ENCODE assay signal across 13 cellular contexts in the genomic region with DNA sequence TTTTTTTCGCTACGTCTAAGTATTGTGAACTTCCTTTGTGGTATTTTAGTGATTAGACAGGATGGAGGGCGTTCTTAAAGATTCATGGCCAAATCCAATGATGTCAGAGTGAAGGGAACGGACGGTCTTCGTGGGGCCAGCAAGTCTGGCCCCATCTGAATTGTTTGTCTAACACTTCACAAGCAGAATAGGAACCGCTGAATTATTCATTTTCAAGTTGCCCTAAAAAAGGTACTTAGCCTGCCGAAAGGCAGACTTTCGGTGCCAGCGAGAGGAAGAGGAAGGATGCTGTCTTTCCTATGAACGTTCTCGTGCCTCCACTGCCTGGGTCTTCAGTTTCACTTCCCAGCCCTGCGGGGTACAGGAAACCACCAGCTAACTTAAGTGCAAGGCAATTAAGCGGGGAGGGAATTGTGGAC.
DNase-seq lines count a peak whose midpoint lies in the region; ATAC-seq and TF ChIP-seq lines count a peak whose summit lies in the region.
"Had no signal": no experiment of that assay in that cellular context is flagged by ENCODE, and none has a peak within 500 bp of the region (broad histone marks: within the 10 kb centered on the region; RNA-seq: fewer than 3 reads in every experiment).

No MANE protein-coding gene starts in this region.

- H3K36me3 ChIP-seq in KOPT-K1 (ENCODE audit: insufficient read depth, low read length) (peaks cover 7% of the 10 kb centered on the region; the same call in 1 of the 2 replicates), psoas muscle (ENCODE audit: insufficient read depth in 1 of 2, low read depth in 1 of 2) (no peaks in the 10 kb centered on the region)

- no peak overlapping the region for H3K4me3 ChIP-seq in psoas muscle
- H3K4me3 ChIP-seq: hepatocyte, tibial artery had no signal

- peaks cover 5% of the 10 kb centered on the region for H3K4me1 ChIP-seq in psoas muscle
- H3K4me1 ChIP-seq: tibial artery had no signal

- POLR2A ChIA-PET in naive thymus-derived CD8-positive, alpha-beta T cell (lab: Charles Lee), result interaction anchor here (0.6 kb wide), 1 partner anchor 17 kb away, joined by 4 read pairs; no protein-coding TSS in a partner anchor

- no peaks in the 10 kb centered on the region for H3K27me3 ChIP-seq in psoas muscle (ENCODE audit: insufficient read depth in 3 of 3, low read length in 2 of 3)
- H3K27me3 ChIP-seq: hepatocyte, tibial artery had no signal

- no peaks in the 10 kb centered on the region for H3K27me3 Mint-ChIP-seq in T-helper 2 cell treated with Interferon-gamma antibody and Interleukin-4, amounts not matched to agents 5 μg/mL and 100 μg/mL, for 36 hours (ENCODE audit: low read depth)
- no peaks in the 10 kb centered on the region for H3K27me3 Mint-ChIP-seq in naive thymus-derived CD8-positive, alpha-beta T cell
- no peaks in the 10 kb centered on the region for H3K27me3 Mint-ChIP-seq in endothelial cell (ENCODE audit: unreplicated experiment)

- H3K4me1 Mint-ChIP-seq in T-helper 2 cell treated with Interferon-gamma antibody and Interleukin-4, amounts not matched to agents 5 μg/mL and 100 μg/mL, for 36 hours (ENCODE audit: low read depth), result peaks cover 8% of the 10 kb centered on the region
- H3K4me1 Mint-ChIP-seq in naive thymus-derived CD8-positive, alpha-beta T cell, result peaks cover 7 to 17% (median 15%) of the 10 kb centered on the region in 4 donors
- H3K4me1 Mint-ChIP-seq in endothelial cell (ENCODE audit: unreplicated experiment), result peaks cover 6% of the 10 kb centered on the region

- intact Hi-C loops in psoas muscle (cut with DNase I), result no loop called here

- peak overlapping the region; percentile 72 for H3K27ac Mint-ChIP-seq in T-helper 2 cell treated with Interferon-gamma antibody and Interleukin-4, amounts not matched to agents 5 μg/mL and 100 μg/mL, for 36 hours
- peak overlapping the region; percentile 15 to 84 (median 62) for H3K27ac Mint-ChIP-seq in naive thymus-derived CD8-positive, alpha-beta T cell
- no peak overlapping the region for H3K27ac Mint-ChIP-seq in endothelial cell (ENCODE audit: unreplicated experiment)

- ATAC-seq in naive thymus-derived CD8-positive, alpha-beta T cell, result peak; percentile 28 to 49
- ATAC-seq in psoas muscle, result no peak

- DNase-seq in NCI-H2196 treated with DMSO at 0.1 percent for 48 hours (lab: John Stamatoyannopoulos, UW; ENCODE audit: unreplicated experiment), result peak; percentile 23
- no peak for DNase-seq in NCI-H2196 (lab: John Stamatoyannopoulos, UW; ENCODE audit: unreplicated experiment)
- no peak for DNase-seq in T-helper 2 cell treated with Interferon-gamma antibody and Interleukin-4, amounts not matched to agents 5 μg/mL and 100 μg/mL, for 36 hours (ENCODE audit: low spot score)
- peak in 2 of 10 donors; percentile 9 to 15 for DNase-seq in naive thymus-derived CD8-positive, alpha-beta T cell
- no peak for DNase-seq in psoas muscle
- DNase-seq in endothelial cell (ENCODE audit: low spot score), result no peak
- DNase-seq in NCI-H2107 treated with DMSO at 0.1 percent for 48 hours (lab: John Stamatoyannopoulos, UW; ENCODE audit: unreplicated experiment), result no peak
- DNase-seq: 8988T; activated effector memory CD4-positive, alpha-beta T cell treated with Interleukin-2 at 50 U/mL for 16 hours; NCI-H1105 treated with DMSO at 0.1 percent for 48 hours had no signal

- no peak for TF ChIP-seq CTCF in psoas muscle (IDR thresholded peaks at IDR 0.05)
- no peak for TF ChIP-seq CTCF in endothelial cell (IDR thresholded peaks at IDR 0.05; ENCODE audit: unreplicated experiment)

- peak overlapping the region; percentile 6 for H3K27ac ChIP-seq in KOPT-K1 (ENCODE audit: low read depth, low read length, poor library complexity, severe bottlenecking)
- H3K27ac ChIP-seq in psoas muscle, result no peak overlapping the region
- H3K27ac ChIP-seq: hepatocyte, tibial artery had no signal

- H3K9me3 ChIP-seq in KOPT-K1 (ENCODE audit: insufficient read depth, low read length, poor library complexity, severe bottlenecking), result no peaks in the 10 kb centered on the region
- H3K9me3 ChIP-seq in psoas muscle, result no peaks in the 10 kb centered on the region
- H3K9me3 ChIP-seq: tibial artery had no signal

- no peaks in the 10 kb centered on the region for H3K9me3 Mint-ChIP-seq in T-helper 2 cell treated with Interferon-gamma antibody and Interleukin-4, amounts not matched to agents 5 μg/mL and 100 μg/mL, for 36 hours
- H3K9me3 Mint-ChIP-seq in naive thymus-derived CD8-positive, alpha-beta T cell, result no peaks in the 10 kb centered on the region
- no peaks in the 10 kb centered on the region for H3K9me3 Mint-ChIP-seq in endothelial cell (ENCODE audit: unreplicated experiment)

- H3K4me3 Mint-ChIP-seq in T-helper 2 cell treated with Interferon-gamma antibody and Interleukin-4, amounts not matched to agents 5 μg/mL and 100 μg/mL, for 36 hours, result peak overlapping the region; percentile 51
- peak overlapping the region; percentile 39 to 84 (median 62) for H3K4me3 Mint-ChIP-seq in naive thymus-derived CD8-positive, alpha-beta T cell
- no peak overlapping the region for H3K4me3 Mint-ChIP-seq in endothelial cell (ENCODE audit: unreplicated experiment)

- H3K36me3 Mint-ChIP-seq in T-helper 2 cell treated with Interferon-gamma antibody and Interleukin-4, amounts not matched to agents 5 μg/mL and 100 μg/mL, for 36 hours (ENCODE audit: low read depth), result no peaks in the 10 kb centered on the region
- H3K36me3 Mint-ChIP-seq in naive thymus-derived CD8-positive, alpha-beta T cell, result peaks cover 0 to 18% (median 14%) of the 10 kb centered on the region in 3 donors
- peaks cover 11% of the 10 kb centered on the region for H3K36me3 Mint-ChIP-seq in endothelial cell (ENCODE audit: low read depth, unreplicated experiment)

- 77 to 82% (median 79%) methylated on average over 14 of the region's 14 CpGs for WGBS in psoas muscle, 3 donors

Comparison
In these comparisons a context has a peak if more than half of its experiments do, and no peak if none do; other contexts are left out.
1. ATAC-seq: peak in naive thymus-derived CD8-positive, alpha-beta T cell (2 of 2); none in psoas muscle (0 of 4).